Comparison of ENCODE assay signal across 1 cellular context in the genomic region with DNA sequence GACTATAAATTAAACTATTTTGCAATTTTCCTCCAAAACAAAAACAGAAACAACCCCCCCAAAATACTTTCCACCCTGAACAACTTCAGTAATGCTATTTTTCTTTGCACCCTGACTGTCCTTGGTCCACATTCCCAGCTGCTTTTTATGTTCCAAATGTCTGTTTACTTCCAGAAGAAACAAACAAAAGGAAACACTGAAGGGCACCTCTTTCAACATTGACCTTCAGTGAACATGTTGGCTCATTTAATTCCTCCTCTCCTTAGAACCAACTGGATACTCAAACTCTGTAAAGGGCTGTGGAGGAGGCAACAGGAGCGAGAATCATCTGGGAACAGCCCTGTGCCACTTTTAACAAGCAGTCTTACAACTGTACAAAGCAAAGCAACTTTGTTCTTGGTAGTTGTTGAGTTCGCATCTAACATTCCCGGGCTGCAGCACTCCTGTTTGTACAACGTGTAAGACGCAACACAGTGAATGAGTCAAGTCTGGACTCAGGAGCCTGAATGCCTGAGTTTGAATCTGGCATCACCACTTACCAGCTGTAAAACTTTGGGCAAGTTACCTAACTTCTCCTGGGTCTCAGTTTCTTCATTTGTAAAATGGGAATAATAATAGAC.
A peak's percentile ranks its signal among the peaks of the same experiment; 100 is the strongest.
TF ChIP-seq lines count a peak whose summit lies in the region.

No MANE protein-coding gene starts in this region.

TF ChIP-seq in HepG2, 621 proteins besides CTCF, POLR2A, EP300 and RAD21 (continued from another document and continues in another):
- TF ChIP-seq, protein P1, sequence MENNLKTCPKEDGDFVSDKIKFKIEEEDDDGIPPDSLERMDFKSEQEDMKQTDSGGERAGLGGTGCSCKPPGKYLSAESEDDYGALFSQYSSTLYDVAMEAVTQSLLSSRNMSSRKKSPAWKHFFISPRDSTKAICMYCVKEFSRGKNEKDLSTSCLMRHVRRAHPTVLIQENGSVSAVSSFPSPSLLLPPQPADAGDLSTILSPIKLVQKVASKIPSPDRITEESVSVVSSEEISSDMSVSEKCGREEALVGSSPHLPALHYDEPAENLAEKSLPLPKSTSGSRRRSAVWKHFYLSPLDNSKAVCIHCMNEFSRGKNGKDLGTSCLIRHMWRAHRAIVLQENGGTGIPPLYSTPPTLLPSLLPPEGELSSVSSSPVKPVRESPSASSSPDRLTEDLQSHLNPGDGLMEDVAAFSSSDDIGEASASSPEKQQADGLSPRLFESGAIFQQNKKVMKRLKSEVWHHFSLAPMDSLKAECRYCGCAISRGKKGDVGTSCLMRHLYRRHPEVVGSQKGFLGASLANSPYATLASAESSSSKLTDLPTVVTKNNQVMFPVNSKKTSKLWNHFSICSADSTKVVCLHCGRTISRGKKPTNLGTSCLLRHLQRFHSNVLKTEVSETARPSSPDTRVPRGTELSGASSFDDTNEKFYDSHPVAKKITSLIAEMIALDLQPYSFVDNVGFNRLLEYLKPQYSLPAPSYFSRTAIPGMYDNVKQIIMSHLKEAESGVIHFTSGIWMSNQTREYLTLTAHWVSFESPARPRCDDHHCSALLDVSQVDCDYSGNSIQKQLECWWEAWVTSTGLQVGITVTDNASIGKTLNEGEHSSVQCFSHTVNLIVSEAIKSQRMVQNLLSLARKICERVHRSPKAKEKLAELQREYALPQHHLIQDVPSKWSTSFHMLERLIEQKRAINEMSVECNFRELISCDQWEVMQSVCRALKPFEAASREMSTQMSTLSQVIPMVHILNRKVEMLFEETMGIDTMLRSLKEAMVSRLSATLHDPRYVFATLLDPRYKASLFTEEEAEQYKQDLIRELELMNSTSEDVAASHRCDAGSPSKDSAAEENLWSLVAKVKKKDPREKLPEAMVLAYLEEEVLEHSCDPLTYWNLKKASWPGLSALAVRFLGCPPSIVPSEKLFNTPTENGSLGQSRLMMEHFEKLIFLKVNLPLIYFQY (CRISPR knock-in tag; IDR thresholded peaks at IDR 0.05; ENCODE audit: borderline replicate concordance), result no peak
- TF ChIP-seq ZMYM3 (CRISPR knock-in tag; IDR thresholded peaks at IDR 0.05), result peak; percentile 71
- TF ChIP-seq, protein P2, sequence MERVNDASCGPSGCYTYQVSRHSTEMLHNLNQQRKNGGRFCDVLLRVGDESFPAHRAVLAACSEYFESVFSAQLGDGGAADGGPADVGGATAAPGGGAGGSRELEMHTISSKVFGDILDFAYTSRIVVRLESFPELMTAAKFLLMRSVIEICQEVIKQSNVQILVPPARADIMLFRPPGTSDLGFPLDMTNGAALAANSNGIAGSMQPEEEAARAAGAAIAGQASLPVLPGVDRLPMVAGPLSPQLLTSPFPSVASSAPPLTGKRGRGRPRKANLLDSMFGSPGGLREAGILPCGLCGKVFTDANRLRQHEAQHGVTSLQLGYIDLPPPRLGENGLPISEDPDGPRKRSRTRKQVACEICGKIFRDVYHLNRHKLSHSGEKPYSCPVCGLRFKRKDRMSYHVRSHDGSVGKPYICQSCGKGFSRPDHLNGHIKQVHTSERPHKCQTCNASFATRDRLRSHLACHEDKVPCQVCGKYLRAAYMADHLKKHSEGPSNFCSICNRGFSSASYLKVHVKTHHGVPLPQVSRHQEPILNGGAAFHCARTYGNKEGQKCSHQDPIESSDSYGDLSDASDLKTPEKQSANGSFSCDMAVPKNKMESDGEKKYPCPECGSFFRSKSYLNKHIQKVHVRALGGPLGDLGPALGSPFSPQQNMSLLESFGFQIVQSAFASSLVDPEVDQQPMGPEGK (CRISPR knock-in tag; IDR thresholded peaks at IDR 0.05), result peak; percentile 16; the same call in 1 of the 2 replicates
- TF ChIP-seq, protein P3, sequence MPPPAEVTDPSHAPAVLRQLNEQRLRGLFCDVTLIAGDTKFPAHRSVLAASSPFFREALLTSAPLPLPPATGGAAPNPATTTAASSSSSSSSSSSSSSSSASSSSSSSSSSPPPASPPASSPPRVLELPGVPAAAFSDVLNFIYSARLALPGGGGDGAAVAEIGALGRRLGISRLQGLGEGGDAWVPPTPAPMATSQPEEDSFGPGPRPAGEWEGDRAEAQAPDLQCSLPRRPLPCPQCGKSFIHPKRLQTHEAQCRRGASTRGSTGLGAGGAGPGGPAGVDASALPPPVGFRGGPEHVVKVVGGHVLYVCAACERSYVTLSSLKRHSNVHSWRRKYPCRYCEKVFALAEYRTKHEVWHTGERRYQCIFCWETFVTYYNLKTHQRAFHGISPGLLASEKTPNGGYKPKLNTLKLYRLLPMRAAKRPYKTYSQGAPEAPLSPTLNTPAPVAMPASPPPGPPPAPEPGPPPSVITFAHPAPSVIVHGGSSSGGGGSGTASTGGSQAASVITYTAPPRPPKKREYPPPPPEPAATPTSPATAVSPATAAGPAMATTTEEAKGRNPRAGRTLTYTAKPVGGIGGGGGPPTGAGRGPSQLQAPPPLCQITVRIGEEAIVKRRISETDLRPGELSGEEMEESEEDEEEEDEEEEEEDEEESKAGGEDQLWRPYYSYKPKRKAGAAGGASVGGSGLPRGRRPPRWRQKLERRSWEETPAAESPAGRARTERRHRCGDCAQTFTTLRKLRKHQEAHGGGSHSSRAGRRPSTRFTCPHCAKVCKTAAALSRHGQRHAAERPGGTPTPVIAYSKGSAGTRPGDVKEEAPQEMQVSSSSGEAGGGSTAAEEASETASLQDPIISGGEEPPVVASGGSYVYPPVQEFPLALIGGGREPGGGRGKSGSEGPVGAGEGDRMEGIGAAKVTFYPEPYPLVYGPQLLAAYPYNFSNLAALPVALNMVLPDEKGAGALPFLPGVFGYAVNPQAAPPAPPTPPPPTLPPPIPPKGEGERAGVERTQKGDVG (CRISPR knock-in tag; IDR thresholded peaks at IDR 0.05; ENCODE audit: borderline replicate concordance), result no peak
- no peak for TF ChIP-seq MAFG (CRISPR knock-in tag; IDR thresholded peaks at IDR 0.05)
- TF ChIP-seq ZNF337 (CRISPR knock-in tag; IDR thresholded peaks at IDR 0.05; ENCODE audit: borderline replicate concordance, low read depth), result no peak
- TF ChIP-seq, protein P4, sequence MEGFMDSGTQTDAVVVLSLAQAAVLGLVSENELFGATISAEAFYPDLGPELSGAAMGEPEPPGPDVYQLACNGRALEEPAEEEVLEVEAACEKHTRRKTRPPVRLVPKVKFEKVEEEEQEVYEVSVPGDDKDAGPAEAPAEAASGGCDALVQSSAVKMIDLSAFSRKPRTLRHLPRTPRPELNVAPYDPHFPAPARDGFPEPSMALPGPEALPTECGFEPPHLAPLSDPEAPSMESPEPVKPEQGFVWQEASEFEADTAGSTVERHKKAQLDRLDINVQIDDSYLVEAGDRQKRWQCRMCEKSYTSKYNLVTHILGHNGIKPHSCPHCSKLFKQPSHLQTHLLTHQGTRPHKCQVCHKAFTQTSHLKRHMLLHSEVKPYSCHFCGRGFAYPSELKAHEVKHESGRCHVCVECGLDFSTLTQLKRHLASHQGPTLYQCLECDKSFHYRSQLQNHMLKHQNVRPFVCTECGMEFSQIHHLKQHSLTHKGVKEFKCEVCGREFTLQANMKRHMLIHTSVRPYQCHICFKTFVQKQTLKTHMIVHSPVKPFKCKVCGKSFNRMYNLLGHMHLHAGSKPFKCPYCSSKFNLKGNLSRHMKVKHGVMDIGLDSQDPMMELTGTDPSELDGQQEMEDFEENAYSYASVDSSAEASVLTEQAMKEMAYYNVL (CRISPR knock-in tag; IDR thresholded peaks at IDR 0.05; ENCODE audit: borderline replicate concordance), result peak; percentile 74; the same call in 1 of the 2 replicates
- no peak for TF ChIP-seq WIZ (CRISPR knock-in tag; IDR thresholded peaks at IDR 0.05)
- no peak for TF ChIP-seq HOXD1 (CRISPR knock-in tag; IDR thresholded peaks at IDR 0.05)
- TF ChIP-seq ZNF629 (CRISPR knock-in tag; conservative IDR thresholded peaks at IDR 0.05), result peak; percentile 86
- no peak for TF ChIP-seq ZNF431 (CRISPR knock-in tag; IDR thresholded peaks at IDR 0.05; ENCODE audit: borderline replicate concordance, low read depth)
- no peak for TF ChIP-seq ZZZ3 (CRISPR knock-in tag; IDR thresholded peaks at IDR 0.05; ENCODE audit: borderline replicate concordance)
- TF ChIP-seq, protein P5, sequence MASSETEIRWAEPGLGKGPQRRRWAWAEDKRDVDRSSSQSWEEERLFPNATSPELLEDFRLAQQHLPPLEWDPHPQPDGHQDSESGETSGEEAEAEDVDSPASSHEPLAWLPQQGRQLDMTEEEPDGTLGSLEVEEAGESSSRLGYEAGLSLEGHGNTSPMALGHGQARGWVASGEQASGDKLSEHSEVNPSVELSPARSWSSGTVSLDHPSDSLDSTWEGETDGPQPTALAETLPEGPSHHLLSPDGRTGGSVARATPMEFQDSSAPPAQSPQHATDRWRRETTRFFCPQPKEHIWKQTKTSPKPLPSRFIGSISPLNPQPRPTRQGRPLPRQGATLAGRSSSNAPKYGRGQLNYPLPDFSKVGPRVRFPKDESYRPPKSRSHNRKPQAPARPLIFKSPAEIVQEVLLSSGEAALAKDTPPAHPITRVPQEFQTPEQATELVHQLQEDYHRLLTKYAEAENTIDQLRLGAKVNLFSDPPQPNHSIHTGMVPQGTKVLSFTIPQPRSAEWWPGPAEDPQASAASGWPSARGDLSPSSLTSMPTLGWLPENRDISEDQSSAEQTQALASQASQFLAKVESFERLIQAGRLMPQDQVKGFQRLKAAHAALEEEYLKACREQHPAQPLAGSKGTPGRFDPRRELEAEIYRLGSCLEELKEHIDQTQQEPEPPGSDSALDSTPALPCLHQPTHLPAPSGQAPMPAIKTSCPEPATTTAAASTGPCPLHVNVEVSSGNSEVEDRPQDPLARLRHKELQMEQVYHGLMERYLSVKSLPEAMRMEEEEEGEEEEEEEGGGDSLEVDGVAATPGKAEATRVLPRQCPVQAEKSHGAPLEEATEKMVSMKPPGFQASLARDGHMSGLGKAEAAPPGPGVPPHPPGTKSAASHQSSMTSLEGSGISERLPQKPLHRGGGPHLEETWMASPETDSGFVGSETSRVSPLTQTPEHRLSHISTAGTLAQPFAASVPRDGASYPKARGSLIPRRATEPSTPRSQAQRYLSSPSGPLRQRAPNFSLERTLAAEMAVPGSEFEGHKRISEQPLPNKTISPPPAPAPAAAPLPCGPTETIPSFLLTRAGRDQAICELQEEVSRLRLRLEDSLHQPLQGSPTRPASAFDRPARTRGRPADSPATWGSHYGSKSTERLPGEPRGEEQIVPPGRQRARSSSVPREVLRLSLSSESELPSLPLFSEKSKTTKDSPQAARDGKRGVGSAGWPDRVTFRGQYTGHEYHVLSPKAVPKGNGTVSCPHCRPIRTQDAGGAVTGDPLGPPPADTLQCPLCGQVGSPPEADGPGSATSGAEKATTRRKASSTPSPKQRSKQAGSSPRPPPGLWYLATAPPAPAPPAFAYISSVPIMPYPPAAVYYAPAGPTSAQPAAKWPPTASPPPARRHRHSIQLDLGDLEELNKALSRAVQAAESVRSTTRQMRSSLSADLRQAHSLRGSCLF (CRISPR knock-in tag; IDR thresholded peaks at IDR 0.05; ENCODE audit: borderline replicate concordance), result no peak
- no peak for TF ChIP-seq MTF2 (CRISPR knock-in tag; IDR thresholded peaks at IDR 0.05; ENCODE audit: borderline replicate concordance)
- no peak for TF ChIP-seq NFE2L1 (CRISPR knock-in tag; IDR thresholded peaks at IDR 0.05; ENCODE audit: borderline replicate concordance)
- no peak for TF ChIP-seq NFIB (CRISPR knock-in tag; IDR thresholded peaks at IDR 0.05; ENCODE audit: borderline replicate concordance)
- TF ChIP-seq NR2F2 (IDR thresholded peaks at IDR 0.05; ENCODE audit: borderline replicate concordance, low read depth), result no peak
- TF ChIP-seq, protein P6, sequence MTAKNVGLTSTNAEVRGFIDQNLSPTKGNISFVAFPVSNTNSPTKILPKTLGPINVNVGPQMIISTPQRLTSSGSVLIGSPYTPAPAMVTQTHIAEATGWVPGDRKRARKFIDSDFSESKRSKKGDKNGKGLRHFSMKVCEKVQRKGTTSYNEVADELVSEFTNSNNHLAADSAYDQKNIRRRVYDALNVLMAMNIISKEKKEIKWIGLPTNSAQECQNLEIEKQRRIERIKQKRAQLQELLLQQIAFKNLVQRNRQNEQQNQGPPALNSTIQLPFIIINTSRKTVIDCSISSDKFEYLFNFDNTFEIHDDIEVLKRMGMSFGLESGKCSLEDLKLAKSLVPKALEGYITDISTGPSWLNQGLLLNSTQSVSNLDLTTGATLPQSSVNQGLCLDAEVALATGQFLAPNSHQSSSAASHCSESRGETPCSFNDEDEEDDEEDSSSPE (CRISPR knock-in tag; IDR thresholded peaks at IDR 0.05), result no peak
- no peak for TF ChIP-seq BRD4 (CRISPR knock-in tag; IDR thresholded peaks at IDR 0.05)
- no peak for TF ChIP-seq MBNL3 (CRISPR knock-in tag; conservative IDR thresholded peaks at IDR 0.05)
- TF ChIP-seq ZNF598 (CRISPR knock-in tag; IDR thresholded peaks at IDR 0.05; ENCODE audit: borderline replicate concordance), result no peak
- TF ChIP-seq, protein P7, sequence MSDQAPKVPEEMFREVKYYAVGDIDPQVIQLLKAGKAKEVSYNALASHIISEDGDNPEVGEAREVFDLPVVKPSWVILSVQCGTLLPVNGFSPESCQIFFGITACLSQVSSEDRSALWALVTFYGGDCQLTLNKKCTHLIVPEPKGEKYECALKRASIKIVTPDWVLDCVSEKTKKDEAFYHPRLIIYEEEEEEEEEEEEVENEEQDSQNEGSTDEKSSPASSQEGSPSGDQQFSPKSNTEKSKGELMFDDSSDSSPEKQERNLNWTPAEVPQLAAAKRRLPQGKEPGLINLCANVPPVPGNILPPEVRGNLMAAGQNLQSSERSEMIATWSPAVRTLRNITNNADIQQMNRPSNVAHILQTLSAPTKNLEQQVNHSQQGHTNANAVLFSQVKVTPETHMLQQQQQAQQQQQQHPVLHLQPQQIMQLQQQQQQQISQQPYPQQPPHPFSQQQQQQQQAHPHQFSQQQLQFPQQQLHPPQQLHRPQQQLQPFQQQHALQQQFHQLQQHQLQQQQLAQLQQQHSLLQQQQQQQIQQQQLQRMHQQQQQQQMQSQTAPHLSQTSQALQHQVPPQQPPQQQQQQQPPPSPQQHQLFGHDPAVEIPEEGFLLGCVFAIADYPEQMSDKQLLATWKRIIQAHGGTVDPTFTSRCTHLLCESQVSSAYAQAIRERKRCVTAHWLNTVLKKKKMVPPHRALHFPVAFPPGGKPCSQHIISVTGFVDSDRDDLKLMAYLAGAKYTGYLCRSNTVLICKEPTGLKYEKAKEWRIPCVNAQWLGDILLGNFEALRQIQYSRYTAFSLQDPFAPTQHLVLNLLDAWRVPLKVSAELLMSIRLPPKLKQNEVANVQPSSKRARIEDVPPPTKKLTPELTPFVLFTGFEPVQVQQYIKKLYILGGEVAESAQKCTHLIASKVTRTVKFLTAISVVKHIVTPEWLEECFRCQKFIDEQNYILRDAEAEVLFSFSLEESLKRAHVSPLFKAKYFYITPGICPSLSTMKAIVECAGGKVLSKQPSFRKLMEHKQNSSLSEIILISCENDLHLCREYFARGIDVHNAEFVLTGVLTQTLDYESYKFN (CRISPR knock-in tag; conservative IDR thresholded peaks at IDR 0.05), result peak; percentile 72
- TF ChIP-seq TOPORS (CRISPR knock-in tag; IDR thresholded peaks at IDR 0.05), result no peak
- no peak for TF ChIP-seq ZFP62 (CRISPR knock-in tag; IDR thresholded peaks at IDR 0.05)
- TF ChIP-seq, protein P8, sequence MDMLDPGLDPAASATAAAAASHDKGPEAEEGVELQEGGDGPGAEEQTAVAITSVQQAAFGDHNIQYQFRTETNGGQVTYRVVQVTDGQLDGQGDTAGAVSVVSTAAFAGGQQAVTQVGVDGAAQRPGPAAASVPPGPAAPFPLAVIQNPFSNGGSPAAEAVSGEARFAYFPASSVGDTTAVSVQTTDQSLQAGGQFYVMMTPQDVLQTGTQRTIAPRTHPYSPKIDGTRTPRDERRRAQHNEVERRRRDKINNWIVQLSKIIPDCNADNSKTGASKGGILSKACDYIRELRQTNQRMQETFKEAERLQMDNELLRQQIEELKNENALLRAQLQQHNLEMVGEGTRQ (IDR thresholded peaks at IDR 0.05; ENCODE audit: low read depth, low read length), result no peak
- TF ChIP-seq, protein P8 (CRISPR knock-in tag; IDR thresholded peaks at IDR 0.05; ENCODE audit: borderline replicate concordance), result no peak
- no peak for TF ChIP-seq MYC (CRISPR knock-in tag; IDR thresholded peaks at IDR 0.05; ENCODE audit: borderline replicate concordance)
- TF ChIP-seq ZBTB7A (CRISPR knock-in tag; IDR thresholded peaks at IDR 0.05), result no peak
